32 cellular contexts compared by ENCODE assay signal in the genomic region with DNA sequence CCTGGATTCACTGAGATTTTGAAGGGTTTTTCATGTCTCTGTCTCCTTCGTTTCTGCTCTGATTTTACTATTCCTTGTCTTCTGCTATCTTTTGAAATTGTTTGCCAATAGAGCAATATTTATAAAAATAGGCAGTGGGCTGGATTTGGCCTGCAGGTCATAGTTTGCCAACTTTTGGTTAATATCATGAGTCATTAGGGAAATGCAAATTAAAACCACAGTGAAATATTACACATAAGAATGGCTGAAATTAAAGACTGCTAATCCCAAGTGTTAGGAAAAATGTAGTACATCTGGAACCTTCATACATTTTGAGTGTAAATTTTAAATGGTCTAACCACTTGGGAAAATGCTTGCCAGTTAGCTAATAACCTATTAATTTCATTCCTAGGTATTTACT. TPM values are rescaled to one million over a fixed set of nuclear protein-coding genes. Genes with fewer than 3 reads are reported as not detected.
"Had no signal": no experiment of that assay in that cellular context is flagged by ENCODE, and none has a peak within 500 bp of the region (broad histone marks: within the 10 kb centered on the region; RNA-seq: fewer than 3 reads in every experiment).

No MANE protein-coding gene starts in this region.

- ATAC-seq: activated CD4-positive, alpha-beta T cell treated with anti-CD3 and anti-CD28 coated beads for 36 hours; activated CD8-positive, alpha-beta memory T cell treated with anti-CD3 and anti-CD28 coated beads, Interleukin-2, amount 10 ng/mL, durations not matched to agents 7 days and 5 days; activated CD8-positive, alpha-beta T cell treated with anti-CD3 and anti-CD28 coated beads, Interleukin-2, amount 10 ng/mL, durations not matched to agents 7 days and 5 days; activated naive CD8-positive, alpha-beta T cell treated with anti-CD3 and anti-CD28 coated beads, Interleukin-2, amount 50 U/mL, for 24 hours; foreskin keratinocyte; gastrocnemius medialis; heart left ventricle had no signal

- H3K36me3 ChIP-seq: adrenal gland, ascending aorta, breast epithelium, esophagus muscularis mucosa, gastrocnemius medialis, heart left ventricle had no signal

- H3K4me3 ChIP-seq: adrenal gland, ascending aorta, breast epithelium, coronary artery, dorsolateral prefrontal cortex, esophagus muscularis mucosa, gastrocnemius medialis, heart left ventricle had no signal

- H3K27ac ChIP-seq: adrenal gland, ascending aorta, breast epithelium, coronary artery, dorsolateral prefrontal cortex, esophagus muscularis mucosa, foreskin keratinocyte, gastrocnemius medialis, heart left ventricle had no signal

- H3K4me1 ChIP-seq: adrenal gland, ascending aorta, breast epithelium, esophagus muscularis mucosa had no signal

- H3K27me3 ChIP-seq: adrenal gland, ascending aorta, breast epithelium, esophagus muscularis mucosa, foreskin keratinocyte, gastrocnemius medialis, heart left ventricle had no signal

- DNase-seq: activated CD4-positive, alpha-beta memory T cell treated with anti-CD3 and anti-CD28 coated beads for 36 hours; activated CD4-positive, alpha-beta T cell treated with anti-CD3 and anti-CD28 coated beads for 36 hours; activated CD4-positive, alpha-beta T cell treated with anti-CD3 and anti-CD28 coated beads, Interleukin-2, amount 10 ng/mL, durations not matched to agents 24 days and 14 days; activated CD4-positive, CD25-positive, alpha-beta regulatory T cell; activated CD4-positive, CD25-positive, alpha-beta regulatory T cell treated with anti-CD3 and anti-CD28 coated beads, Interleukin-2, amount 50 U/mL, for 72 hours; activated CD8-positive, alpha-beta memory T cell treated with anti-CD3 and anti-CD28 coated beads, Interleukin-2, amount 10 ng/mL, durations not matched to agents 7 days and 5 days; activated CD8-positive, alpha-beta memory T cell treated with anti-CD3 and anti-CD28 coated beads, Interleukin-2, amount 50 U/mL, for 4 hours; activated CD8-positive, alpha-beta T cell treated with anti-CD3 and anti-CD28 coated beads, Interleukin-2, amount 10 ng/mL, durations not matched to agents 7 days and 5 days; activated effector memory CD4-positive, alpha-beta T cell treated with anti-CD3 and anti-CD28 coated beads, Interleukin-2, amount 50 U/mL, for 16 hours; activated naive CD4-positive, alpha-beta T cell treated with anti-CD3 and anti-CD28 coated beads for 36 hours; activated naive CD8-positive, alpha-beta T cell treated with anti-CD3 and anti-CD28 coated beads for 36 hours; activated naive CD8-positive, alpha-beta T cell treated with anti-CD3 and anti-CD28 coated beads, Interleukin-2, amount 50 U/mL, for 24 hours; activated T-cell treated with anti-CD3 and anti-CD28 coated beads, Interleukin-2, amount 50 U/mL, for 1 hour; activated T-cell treated with anti-CD3 and anti-CD28 coated beads, Interleukin-2, amount 50 U/mL, for 48 hours; adrenal gland; amygdala; dorsolateral prefrontal cortex; effector memory CD4-positive, alpha-beta T cell; endodermal cell; erythroblast; foreskin keratinocyte; gastrocnemius medialis; glutamatergic neuron; heart left ventricle; T-helper 2 cell had no signal

- H3K9me3 ChIP-seq: adrenal gland, ascending aorta, breast epithelium, esophagus muscularis mucosa, gastrocnemius medialis had no signal

RNA-seq across cellular contexts. Expression of a gene that starts 56.3 kb away (rescaled TPM):
- total RNA-seq: activated CD4-positive, alpha-beta memory T cell treated with anti-CD3 and anti-CD28 coated beads for 36 hours; activated CD4-positive, alpha-beta T cell treated with anti-CD3 and anti-CD28 coated beads for 36 hours; activated CD4-positive, alpha-beta T cell treated with anti-CD3 and anti-CD28 coated beads, Interleukin-2, amount 10 ng/mL, durations not matched to agents 24 days and 14 days; activated naive CD4-positive, alpha-beta T cell treated with anti-CD3 and anti-CD28 coated beads for 36 hours; activated T-helper 1 cell treated with anti-CD3 and anti-CD28 coated beads, Interleukin-12 subunit alpha, Interleukin-12 subunit beta, Interleukin-2, Interleukin-4 antibody, amounts not matched to agents 30 ng/mL and 10 ng/mL and 1 ng/mL, durations not matched to agents 14 hours and 24 hours and 36 hours; activated T-helper 2 cell treated with anti-CD3 and anti-CD28 coated beads, Interferon-gamma antibody, Interleukin-2, Interleukin-4, amounts not matched to agents 10 μg/mL and 5 μg/mL and 100 μg/mL, durations not matched to agents 14 hours and 24 hours and 36 hours; T-helper 1 cell treated with Interleukin-12 subunit alpha and Interleukin-12 subunit beta and Interleukin-4 antibody, amounts not matched to agents 30 ng/mL and 1 ng/mL, for 36 hours had no signal
